In the genomic region with DNA sequence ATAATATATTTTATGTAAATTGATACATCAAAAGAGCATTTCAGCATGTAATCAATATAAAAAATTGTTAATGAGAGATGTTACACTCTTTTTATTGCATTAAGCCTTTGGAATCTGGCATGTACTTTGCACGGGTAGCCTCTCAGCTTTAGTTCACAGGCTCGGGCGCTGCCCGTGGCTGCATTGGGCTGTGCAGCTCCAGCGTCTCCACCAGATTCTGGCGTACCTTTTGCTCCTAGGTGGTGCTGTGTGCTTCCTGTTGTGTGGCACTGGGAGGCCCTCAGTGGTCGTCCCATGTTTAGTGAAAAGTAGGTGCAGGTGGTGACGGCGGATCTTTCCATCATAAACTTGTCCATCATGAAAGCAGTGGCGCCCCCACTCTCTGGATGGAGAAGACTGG, we compare ENCODE assay signal across 1 cellular context.
TF ChIP-seq lines count a peak whose summit lies in the region.

No MANE protein-coding gene starts in this region.

TF ChIP-seq in GM23338, 12 proteins besides CTCF, POLR2A, EP300 and RAD21 (continued from another document):
- TF ChIP-seq, protein P1, sequence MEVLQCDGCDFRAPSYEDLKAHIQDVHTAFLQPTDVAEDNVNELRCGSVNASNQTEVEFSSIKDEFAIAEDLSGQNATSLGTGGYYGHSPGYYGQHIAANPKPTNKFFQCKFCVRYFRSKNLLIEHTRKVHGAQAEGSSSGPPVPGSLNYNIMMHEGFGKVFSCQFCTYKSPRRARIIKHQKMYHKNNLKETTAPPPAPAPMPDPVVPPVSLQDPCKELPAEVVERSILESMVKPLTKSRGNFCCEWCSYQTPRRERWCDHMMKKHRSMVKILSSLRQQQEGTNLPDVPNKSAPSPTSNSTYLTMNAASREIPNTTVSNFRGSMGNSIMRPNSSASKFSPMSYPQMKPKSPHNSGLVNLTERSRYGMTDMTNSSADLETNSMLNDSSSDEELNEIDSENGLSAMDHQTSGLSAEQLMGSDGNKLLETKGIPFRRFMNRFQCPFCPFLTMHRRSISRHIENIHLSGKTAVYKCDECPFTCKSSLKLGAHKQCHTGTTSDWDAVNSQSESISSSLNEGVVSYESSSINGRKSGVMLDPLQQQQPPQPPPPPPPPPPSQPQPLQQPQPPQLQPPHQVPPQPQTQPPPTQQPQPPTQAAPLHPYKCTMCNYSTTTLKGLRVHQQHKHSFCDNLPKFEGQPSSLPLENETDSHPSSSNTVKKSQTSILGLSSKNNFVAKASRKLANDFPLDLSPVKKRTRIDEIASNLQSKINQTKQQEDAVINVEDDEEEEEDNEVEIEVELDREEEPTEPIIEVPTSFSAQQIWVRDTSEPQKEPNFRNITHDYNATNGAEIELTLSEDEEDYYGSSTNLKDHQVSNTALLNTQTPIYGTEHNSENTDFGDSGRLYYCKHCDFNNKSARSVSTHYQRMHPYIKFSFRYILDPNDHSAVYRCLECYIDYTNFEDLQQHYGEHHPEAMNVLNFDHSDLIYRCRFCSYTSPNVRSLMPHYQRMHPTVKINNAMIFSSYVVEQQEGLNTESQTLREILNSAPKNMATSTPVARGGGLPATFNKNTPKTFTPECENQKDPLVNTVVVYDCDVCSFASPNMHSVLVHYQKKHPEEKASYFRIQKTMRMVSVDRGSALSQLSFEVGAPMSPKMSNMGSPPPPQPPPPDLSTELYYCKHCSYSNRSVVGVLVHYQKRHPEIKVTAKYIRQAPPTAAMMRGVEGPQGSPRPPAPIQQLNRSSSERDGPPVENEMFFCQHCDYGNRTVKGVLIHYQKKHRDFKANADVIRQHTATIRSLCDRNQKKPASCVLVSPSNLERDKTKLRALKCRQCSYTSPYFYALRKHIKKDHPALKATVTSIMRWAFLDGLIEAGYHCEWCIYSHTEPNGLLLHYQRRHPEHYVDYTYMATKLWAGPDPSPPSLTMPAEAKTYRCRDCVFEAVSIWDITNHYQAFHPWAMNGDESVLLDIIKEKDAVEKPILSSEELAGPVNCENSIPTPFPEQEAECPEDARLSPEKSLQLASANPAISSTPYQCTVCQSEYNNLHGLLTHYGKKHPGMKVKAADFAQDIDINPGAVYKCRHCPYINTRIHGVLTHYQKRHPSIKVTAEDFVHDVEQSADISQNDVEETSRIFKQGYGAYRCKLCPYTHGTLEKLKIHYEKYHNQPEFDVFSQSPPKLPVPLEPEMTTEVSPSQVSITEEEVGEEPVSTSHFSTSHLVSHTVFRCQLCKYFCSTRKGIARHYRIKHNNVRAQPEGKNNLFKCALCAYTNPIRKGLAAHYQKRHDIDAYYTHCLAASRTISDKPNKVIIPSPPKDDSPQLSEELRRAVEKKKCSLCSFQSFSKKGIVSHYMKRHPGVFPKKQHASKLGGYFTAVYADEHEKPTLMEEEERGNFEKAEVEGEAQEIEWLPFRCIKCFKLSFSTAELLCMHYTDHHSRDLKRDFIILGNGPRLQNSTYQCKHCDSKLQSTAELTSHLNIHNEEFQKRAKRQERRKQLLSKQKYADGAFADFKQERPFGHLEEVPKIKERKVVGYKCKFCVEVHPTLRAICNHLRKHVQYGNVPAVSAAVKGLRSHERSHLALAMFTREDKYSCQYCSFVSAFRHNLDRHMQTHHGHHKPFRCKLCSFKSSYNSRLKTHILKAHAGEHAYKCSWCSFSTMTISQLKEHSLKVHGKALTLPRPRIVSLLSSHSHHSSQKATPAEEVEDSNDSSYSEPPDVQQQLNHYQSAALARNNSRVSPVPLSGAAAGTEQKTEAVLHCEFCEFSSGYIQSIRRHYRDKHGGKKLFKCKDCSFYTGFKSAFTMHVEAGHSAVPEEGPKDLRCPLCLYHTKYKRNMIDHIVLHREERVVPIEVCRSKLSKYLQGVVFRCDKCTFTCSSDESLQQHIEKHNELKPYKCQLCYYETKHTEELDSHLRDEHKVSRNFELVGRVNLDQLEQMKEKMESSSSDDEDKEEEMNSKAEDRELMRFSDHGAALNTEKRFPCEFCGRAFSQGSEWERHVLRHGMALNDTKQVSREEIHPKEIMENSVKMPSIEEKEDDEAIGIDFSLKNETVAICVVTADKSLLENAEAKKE (CRISPR knock-in tag; IDR thresholded peaks at IDR 0.05) = no peak
- no peak for TF ChIP-seq STAT1 (IDR thresholded peaks at IDR 0.05; ENCODE audit: unreplicated experiment)
TF ChIP-seq in GM23338: peak in this region for 0.
